8 cellular contexts compared by ENCODE assay signal in the genomic region with DNA sequence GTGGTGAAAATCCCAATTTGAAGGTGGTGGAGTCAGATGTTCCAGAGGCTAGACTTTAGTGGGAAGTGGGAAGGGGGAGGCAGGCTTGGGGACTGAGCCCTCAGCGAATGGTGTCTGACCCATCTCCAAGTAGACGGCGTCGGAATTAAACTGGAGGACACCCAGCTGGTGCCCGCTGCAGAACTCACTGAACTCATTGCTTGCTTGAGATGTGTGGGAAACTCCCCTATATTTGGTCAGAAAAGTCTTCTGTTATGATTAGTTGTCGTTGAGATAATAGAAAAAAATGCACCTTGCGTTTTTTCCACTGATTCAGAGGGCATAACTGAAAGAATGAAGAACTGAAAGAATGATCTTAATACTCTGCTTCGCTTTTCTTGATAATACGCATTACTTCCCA. TPM values are rescaled to one million over a fixed set of nuclear protein-coding genes. Genes with fewer than 3 reads are reported as not detected.
DNase-seq lines count a peak whose midpoint lies in the region; FAIRE-seq and TF ChIP-seq lines count a peak whose summit lies in the region.

No MANE protein-coding gene starts in this region.

- H3K9me3 ChIP-seq in kidney (ENCODE audit: control insufficient read depth in 1 of 2, low read length in 2 of 2), result peaks cover 9 to 16% of the 10 kb centered on the region in 2 donors

- H3K36me3 Mint-ChIP-seq in activated naive CD4-positive, alpha-beta T cell treated with anti-CD3 and anti-CD28 coated beads, Interleukin-2, amount 50 U/mL, for 24 hours, result peaks cover 51% of the 10 kb centered on the region

- peak overlapping the region; percentile 70 for H3K4me3 ChIP-seq in BJ (ENCODE audit: low read depth, low read length)
- peak overlapping the region; percentile 64 for H3K4me3 ChIP-seq in HFF-Myc (replicated peaks; ENCODE audit: low read depth, low read length)
- H3K4me3 ChIP-seq in kidney (ENCODE audit: low read length in 2 of 2), result peak overlapping the region; percentile 96 to 99

- H3K9ac ChIP-seq in kidney (ENCODE audit: low read length in 2 of 2), result peak overlapping the region; percentile 59 to 77

- H3K27ac ChIP-seq in kidney (ENCODE audit: low read depth in 2 of 2, low read length in 2 of 2) (peak overlapping the region; percentile 96 to 97), substantia nigra (ENCODE audit: low read depth, low read length, poor library complexity, severe bottlenecking) (peak overlapping the region; percentile 98)

- peaks cover 13 to 20% of the 10 kb centered on the region in 2 donors for H3K4me1 ChIP-seq in kidney (ENCODE audit: control insufficient read depth in 1 of 2, insufficient read depth in 1 of 2, low read depth in 1 of 2, low read length in 2 of 2)

- peaks cover 32% of the 10 kb centered on the region for H3K4me1 Mint-ChIP-seq in activated naive CD4-positive, alpha-beta T cell treated with anti-CD3 and anti-CD28 coated beads, Interleukin-2, amount 50 U/mL, for 24 hours

- H3K4me3 Mint-ChIP-seq in activated naive CD4-positive, alpha-beta T cell treated with anti-CD3 and anti-CD28 coated beads, Interleukin-2, amount 50 U/mL, for 24 hours, result peak overlapping the region; percentile 88

- no peak for FAIRE-seq in kidney (lab: Jason Lieb, UNC)

- H3K27me3 Mint-ChIP-seq in activated naive CD4-positive, alpha-beta T cell treated with anti-CD3 and anti-CD28 coated beads, Interleukin-2, amount 50 U/mL, for 24 hours, result no peaks in the 10 kb centered on the region

- no peak for DNase-seq in BJ (ENCODE audit: low read depth)
- DNase-seq in HFF-Myc (ENCODE audit: extremely low read depth, low read depth), result no peak
- no peak for DNase-seq in kidney
- DNase-seq in substantia nigra (lab: John Stamatoyannopoulos, UW), result peak in 2 of 49 donors; percentile 1 to 5
- no peak for DNase-seq in NCI-H187 treated with DMSO at 0.1 percent for 48 hours (lab: John Stamatoyannopoulos, UW)
- DNase-seq in NCI-H1417 (lab: John Stamatoyannopoulos, UW), result no peak
- DNase-seq in 8988T, result no peak

- TF ChIP-seq CTCF in BJ (IDR thresholded peaks at IDR 0.05; ENCODE audit: insufficient read depth, low read depth, low read length), result no peak
- TF ChIP-seq CTCF in HFF-Myc (IDR thresholded peaks at IDR 0.05; ENCODE audit: low read depth, low read length, missing control alignments), result no peak
- TF ChIP-seq CTCF in kidney (IDR thresholded peaks at IDR 0.05; ENCODE audit: borderline replicate concordance, extremely low read depth, insufficient read depth), result no peak

- H3K27ac Mint-ChIP-seq in activated naive CD4-positive, alpha-beta T cell treated with anti-CD3 and anti-CD28 coated beads, Interleukin-2, amount 50 U/mL, for 24 hours, result peak overlapping the region; percentile 100

- intact Hi-C loops in kidney (cut with DNase I), result no loop called here

- peaks cover 29% of the 10 kb centered on the region for H3K9me3 Mint-ChIP-seq in activated naive CD4-positive, alpha-beta T cell treated with anti-CD3 and anti-CD28 coated beads, Interleukin-2, amount 50 U/mL, for 24 hours

- H3K27me3 ChIP-seq in BJ (ENCODE audit: control insufficient read depth, insufficient read depth, low read length), result no peaks in the 10 kb centered on the region

- H3K36me3 ChIP-seq in BJ (ENCODE audit: control insufficient read depth, insufficient read depth, low read length), result peaks cover 4% of the 10 kb centered on the region; the same call in 1 of the 2 replicates
- peaks cover 7 to 16% of the 10 kb centered on the region in 2 donors for H3K36me3 ChIP-seq in kidney (ENCODE audit: control insufficient read depth in 1 of 2, insufficient read depth in 2 of 2, low read length in 2 of 2)

- POLR2A ChIA-PET in BJ (lab: Charles Lee), result no interaction called here

- CTCF ChIA-PET in BJ (lab: Yijun Ruan, JAX), result no interaction called here

RNA-seq across cellular contexts. Expression of a gene that starts 0.9 kb away (rescaled TPM):
- polyA plus RNA-seq in BJ (2011; rRNA removed) (1.5 and 4.4 TPM in 2 replicates), kidney (ENCODE audit: insufficient read depth, low read depth, low replicate concordance) (2.5 TPM)
- 1.6 and 2.2 TPM in 2 replicates for polyA minus RNA-seq in BJ (2011; rRNA and poly(A)+ RNA removed)
- total RNA-seq in kidney, result 7.2 TPM

RNA-seq across cellular contexts. Expression of a gene that starts 9.9 kb away (rescaled TPM):
- polyA plus RNA-seq in BJ (2011; rRNA removed) (2.4 and 3.5 TPM in 2 replicates), kidney (ENCODE audit: insufficient read depth, low read depth, low replicate concordance) (3.8 TPM)
- 2.1 and 4.0 TPM in 2 replicates for polyA minus RNA-seq in BJ (2011; rRNA and poly(A)+ RNA removed)
- 5.0 TPM for total RNA-seq in kidney
